33 cellular contexts compared by ENCODE assay signal in the genomic region with DNA sequence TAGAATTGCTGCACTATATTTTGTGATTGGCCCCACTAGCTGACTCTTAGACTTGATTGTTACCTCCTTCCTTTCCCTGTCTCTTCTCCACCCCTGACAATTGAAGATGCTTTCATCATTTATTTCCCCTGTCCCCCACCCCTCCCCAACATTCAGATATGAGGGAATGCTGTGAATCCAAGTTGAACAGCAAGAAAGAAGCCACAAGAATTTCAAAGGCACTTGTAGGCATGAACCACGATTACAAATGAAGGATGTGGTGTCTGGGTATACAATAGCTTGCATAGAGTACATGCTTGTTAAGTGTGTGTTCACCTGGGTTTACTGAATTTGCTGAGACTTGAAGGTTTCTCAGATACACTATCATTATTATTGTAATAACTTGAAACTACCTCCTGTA.
DNase-seq lines count a peak whose midpoint lies in the region; ATAC-seq and TF ChIP-seq lines count a peak whose summit lies in the region.
"Had no signal": no experiment of that assay in that cellular context is flagged by ENCODE, and none has a peak within 500 bp of the region (broad histone marks: within the 10 kb centered on the region; RNA-seq: fewer than 3 reads in every experiment).

No MANE protein-coding gene starts in this region.

- H3K36me3 Mint-ChIP-seq in HFFc6 (ENCODE audit: low read depth), result peaks cover 8% of the 10 kb centered on the region
- H3K36me3 Mint-ChIP-seq: activated naive CD4-positive, alpha-beta T cell treated with anti-CD3 and anti-CD28 coated beads, Interleukin-2, amount 50 U/mL, for 72 hours; neural progenitor cell had no signal

- H3K4me1 Mint-ChIP-seq in HFFc6 (ENCODE audit: low read depth), result peaks cover 53% of the 10 kb centered on the region
- H3K4me1 Mint-ChIP-seq: activated CD4-positive, alpha-beta T cell treated with anti-CD3 and anti-CD28 coated beads, Interleukin-2, amount 10 ng/mL, durations not matched to agents 24 days and 14 days; central memory CD8-positive, alpha-beta T cell; endodermal cell; neural progenitor cell had no signal

- H3K27me3 Mint-ChIP-seq in HFFc6 (ENCODE audit: insufficient read depth), result peaks cover 3% of the 10 kb centered on the region
- H3K27me3 Mint-ChIP-seq: activated CD4-positive, alpha-beta T cell treated with anti-CD3 and anti-CD28 coated beads, Interleukin-2, amount 10 ng/mL, durations not matched to agents 24 days and 14 days had no signal

- H3K9me3 Mint-ChIP-seq in HFFc6, result no peaks in the 10 kb centered on the region; the same call in 1 of the 2 replicates
- H3K9me3 Mint-ChIP-seq: activated CD4-positive, alpha-beta T cell treated with anti-CD3 and anti-CD28 coated beads, Interleukin-2, amount 10 ng/mL, durations not matched to agents 24 days and 14 days; dendritic cell treated with granulocyte-macrophage colony-stimulating factor and Interleukin-4, amounts not matched to agents 40 ng/mL and 50 ng/mL, for 4 days had no signal

- TF ChIP-seq CTCF in HFFc6 (IDR thresholded peaks at IDR 0.05), result no peak

- ATAC-seq in SK-N-SH treated with all-trans-retinoic acid at 6 μM for 48 hours (peak; percentile 37; the same call in 2 of the 3 replicates), HG03159 (IDR thresholded peaks at IDR 0.05; ENCODE audit: unreplicated experiment) (no peak)
- ATAC-seq: activated naive CD4-positive, alpha-beta T cell treated with anti-CD3 and anti-CD28 coated beads, Interleukin-2, amount 50 U/mL, for 72 hours; gastroesophageal sphincter; left lung; stimulated activated naive CD8-positive, alpha-beta T cell treated with anti-CD3 and anti-CD28 coated beads, Interleukin-15, Interleukin-2, amounts not matched to agents 100 U/mL and 50 U/mL, for 24 hours had no signal

- H3K4me3 Mint-ChIP-seq in HFFc6, result no peak overlapping the region
- H3K4me3 Mint-ChIP-seq: activated CD4-positive, alpha-beta T cell treated with anti-CD3 and anti-CD28 coated beads, Interleukin-2, amount 10 ng/mL, durations not matched to agents 24 days and 14 days; central memory CD8-positive, alpha-beta T cell; dendritic cell treated with granulocyte-macrophage colony-stimulating factor and Interleukin-4, amounts not matched to agents 40 ng/mL and 50 ng/mL, for 4 days; endodermal cell; neural progenitor cell had no signal

- DNase-seq in HFFc6 (no peak), fibroblast of peridontal ligament (ENCODE audit: extremely low read depth) (peak; percentile 41), renal cortical epithelial cell (ENCODE audit: low read depth) (peak; percentile 85), NOMO-1 treated with DMSO at 0.1 percent for 48 hours (lab: John Stamatoyannopoulos, UW; ENCODE audit: unreplicated experiment) (no peak), NCI-H187 treated with DMSO at 0.1 percent for 48 hours (lab: John Stamatoyannopoulos, UW) (no peak), NCI-H2227 (lab: John Stamatoyannopoulos, UW; ENCODE audit: unreplicated experiment) (no peak)
- DNase-seq: activated CD4-positive, alpha-beta T cell treated with anti-CD3 and anti-CD28 coated beads, Interleukin-2, amount 10 ng/mL, durations not matched to agents 24 days and 14 days; activated effector memory CD4-positive, alpha-beta T cell treated with Interleukin-2 at 50 U/mL for 16 hours; anterior cingulate cortex; Calu3; DMS79; endodermal cell; esophagus squamous epithelium; GM23248; hippocampal formation; Karpas-422; left lung; mesendoderm; MV-4-11; NCI-H1436; NCI-H2081 treated with DMSO at 0.1 percent for 48 hours; NCI-H226; NCI-H69; SJCRH30; stimulated activated naive CD8-positive, alpha-beta T cell treated with anti-CD3 and anti-CD28 coated beads, Interleukin-15, Interleukin-2, amounts not matched to agents 100 U/mL and 50 U/mL, for 24 hours; T1000 had no signal

- H3K27ac Mint-ChIP-seq in HFFc6, result peak overlapping the region; percentile 34; the same call in 1 of the 2 replicates
- H3K27ac Mint-ChIP-seq: activated CD4-positive, alpha-beta T cell treated with anti-CD3 and anti-CD28 coated beads, Interleukin-2, amount 10 ng/mL, durations not matched to agents 24 days and 14 days; activated naive CD4-positive, alpha-beta T cell treated with anti-CD3 and anti-CD28 coated beads, Interleukin-2, amount 50 U/mL, for 72 hours; dendritic cell treated with granulocyte-macrophage colony-stimulating factor and Interleukin-4, amounts not matched to agents 40 ng/mL and 50 ng/mL, for 4 days; endodermal cell; neural progenitor cell had no signal

TF ChIP-seq in SK-N-SH treated with all-trans-retinoic acid at 6 μM for 48 hours, 23 proteins besides CTCF, POLR2A, EP300 and RAD21 (continues in another document):
- TF ChIP-seq, protein P1, sequence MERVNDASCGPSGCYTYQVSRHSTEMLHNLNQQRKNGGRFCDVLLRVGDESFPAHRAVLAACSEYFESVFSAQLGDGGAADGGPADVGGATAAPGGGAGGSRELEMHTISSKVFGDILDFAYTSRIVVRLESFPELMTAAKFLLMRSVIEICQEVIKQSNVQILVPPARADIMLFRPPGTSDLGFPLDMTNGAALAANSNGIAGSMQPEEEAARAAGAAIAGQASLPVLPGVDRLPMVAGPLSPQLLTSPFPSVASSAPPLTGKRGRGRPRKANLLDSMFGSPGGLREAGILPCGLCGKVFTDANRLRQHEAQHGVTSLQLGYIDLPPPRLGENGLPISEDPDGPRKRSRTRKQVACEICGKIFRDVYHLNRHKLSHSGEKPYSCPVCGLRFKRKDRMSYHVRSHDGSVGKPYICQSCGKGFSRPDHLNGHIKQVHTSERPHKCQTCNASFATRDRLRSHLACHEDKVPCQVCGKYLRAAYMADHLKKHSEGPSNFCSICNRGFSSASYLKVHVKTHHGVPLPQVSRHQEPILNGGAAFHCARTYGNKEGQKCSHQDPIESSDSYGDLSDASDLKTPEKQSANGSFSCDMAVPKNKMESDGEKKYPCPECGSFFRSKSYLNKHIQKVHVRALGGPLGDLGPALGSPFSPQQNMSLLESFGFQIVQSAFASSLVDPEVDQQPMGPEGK (CRISPR knock-in tag; IDR thresholded peaks at IDR 0.05; ENCODE audit: borderline replicate concordance), result no peak
- TF ChIP-seq ISL1 (CRISPR knock-in tag; IDR thresholded peaks at IDR 0.05) (no peak), ZNF8 (CRISPR knock-in tag; IDR thresholded peaks at IDR 0.05) (no peak), SNAI2 (CRISPR knock-in tag; IDR thresholded peaks at IDR 0.05) (no peak), PPARA (CRISPR knock-in tag; IDR thresholded peaks at IDR 0.05; ENCODE audit: borderline replicate concordance) (no peak), ZNF565 (CRISPR knock-in tag; conservative IDR thresholded peaks at IDR 0.05; ENCODE audit: low read depth) (no peak), ZFP3 (CRISPR knock-in tag; IDR thresholded peaks at IDR 0.05) (no peak), OSR1 (CRISPR knock-in tag; IDR thresholded peaks at IDR 0.05) (no peak), ZNF70 (CRISPR knock-in tag; IDR thresholded peaks at IDR 0.05) (no peak), TCF4 (CRISPR knock-in tag; IDR thresholded peaks at IDR 0.05; ENCODE audit: borderline replicate concordance) (no peak), ESRRG (CRISPR knock-in tag; IDR thresholded peaks at IDR 0.05) (no peak), ZFP30 (CRISPR knock-in tag; IDR thresholded peaks at IDR 0.05) (no peak)
- TF ChIP-seq, protein P2, sequence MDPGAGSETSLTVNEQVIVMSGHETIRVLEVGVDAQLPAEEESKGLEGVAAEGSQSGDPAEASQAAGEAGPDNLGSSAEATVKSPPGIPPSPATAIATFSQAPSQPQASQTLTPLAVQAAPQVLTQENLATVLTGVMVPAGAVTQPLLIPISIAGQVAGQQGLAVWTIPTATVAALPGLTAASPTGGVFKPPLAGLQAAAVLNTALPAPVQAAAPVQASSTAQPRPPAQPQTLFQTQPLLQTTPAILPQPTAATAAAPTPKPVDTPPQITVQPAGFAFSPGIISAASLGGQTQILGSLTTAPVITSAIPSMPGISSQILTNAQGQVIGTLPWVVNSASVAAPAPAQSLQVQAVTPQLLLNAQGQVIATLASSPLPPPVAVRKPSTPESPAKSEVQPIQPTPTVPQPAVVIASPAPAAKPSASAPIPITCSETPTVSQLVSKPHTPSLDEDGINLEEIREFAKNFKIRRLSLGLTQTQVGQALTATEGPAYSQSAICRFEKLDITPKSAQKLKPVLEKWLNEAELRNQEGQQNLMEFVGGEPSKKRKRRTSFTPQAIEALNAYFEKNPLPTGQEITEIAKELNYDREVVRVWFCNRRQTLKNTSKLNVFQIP (CRISPR knock-in tag; IDR thresholded peaks at IDR 0.05; ENCODE audit: borderline replicate concordance, low read depth), result no peak
- TF ChIP-seq, protein P3, sequence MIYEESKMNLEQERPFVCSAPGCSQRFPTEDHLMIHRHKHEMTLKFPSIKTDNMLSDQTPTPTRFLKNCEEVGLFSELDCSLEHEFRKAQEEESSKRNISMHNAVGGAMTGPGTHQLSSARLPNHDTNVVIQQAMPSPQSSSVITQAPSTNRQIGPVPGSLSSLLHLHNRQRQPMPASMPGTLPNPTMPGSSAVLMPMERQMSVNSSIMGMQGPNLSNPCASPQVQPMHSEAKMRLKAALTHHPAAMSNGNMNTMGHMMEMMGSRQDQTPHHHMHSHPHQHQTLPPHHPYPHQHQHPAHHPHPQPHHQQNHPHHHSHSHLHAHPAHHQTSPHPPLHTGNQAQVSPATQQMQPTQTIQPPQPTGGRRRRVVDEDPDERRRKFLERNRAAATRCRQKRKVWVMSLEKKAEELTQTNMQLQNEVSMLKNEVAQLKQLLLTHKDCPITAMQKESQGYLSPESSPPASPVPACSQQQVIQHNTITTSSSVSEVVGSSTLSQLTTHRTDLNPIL (CRISPR knock-in tag; IDR thresholded peaks at IDR 0.05; ENCODE audit: low read depth), result no peak
- TF ChIP-seq, protein P4, sequence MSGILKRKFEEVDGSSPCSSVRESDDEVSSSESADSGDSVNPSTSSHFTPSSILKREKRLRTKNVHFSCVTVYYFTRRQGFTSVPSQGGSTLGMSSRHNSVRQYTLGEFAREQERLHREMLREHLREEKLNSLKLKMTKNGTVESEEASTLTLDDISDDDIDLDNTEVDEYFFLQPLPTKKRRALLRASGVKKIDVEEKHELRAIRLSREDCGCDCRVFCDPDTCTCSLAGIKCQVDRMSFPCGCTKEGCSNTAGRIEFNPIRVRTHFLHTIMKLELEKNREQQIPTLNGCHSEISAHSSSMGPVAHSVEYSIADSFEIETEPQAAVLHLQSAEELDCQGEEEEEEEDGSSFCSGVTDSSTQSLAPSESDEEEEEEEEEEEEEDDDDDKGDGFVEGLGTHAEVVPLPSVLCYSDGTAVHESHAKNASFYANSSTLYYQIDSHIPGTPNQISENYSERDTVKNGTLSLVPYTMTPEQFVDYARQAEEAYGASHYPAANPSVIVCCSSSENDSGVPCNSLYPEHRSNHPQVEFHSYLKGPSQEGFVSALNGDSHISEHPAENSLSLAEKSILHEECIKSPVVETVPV (CRISPR knock-in tag; IDR thresholded peaks at IDR 0.05), result no peak

Comparison
In these comparisons a context has a peak if more than half of its experiments do, and no peak if none do; other contexts are left out.
1. DNase-seq: peak in fibroblast of peridontal ligament (single experiment) and renal cortical epithelial cell (single experiment); none in HFFc6 (single experiment), NOMO-1 treated with DMSO at 0.1 percent for 48 hours (single experiment), NCI-H187 treated with DMSO at 0.1 percent for 48 hours (single experiment) and NCI-H2227 (single experiment).